ENCODE assay signal across 8 cellular contexts in genomic region chr13:19782049-19782726, GRCh38. TPM values are rescaled to one million over a fixed set of nuclear protein-coding genes. Genes with fewer than 3 reads are reported as not detected.
DNase-seq lines count a peak whose midpoint lies in the region; ATAC-seq and TF ChIP-seq lines count a peak whose summit lies in the region.

No MANE protein-coding gene starts in this region.

- H3K4me1 ChIP-seq in upper lobe of right lung = no peaks in the 10 kb centered on the region

- ATAC-seq in HG03439 (IDR thresholded peaks at IDR 0.05; ENCODE audit: unreplicated experiment) (peak; percentile 45), SK-N-SH treated with all-trans-retinoic acid at 6 μM for 48 hours (peak; percentile 79), left cardiac atrium (peak; percentile 77 to 82), upper lobe of right lung (peak; percentile 79)

- no peaks in the 10 kb centered on the region for H3K36me3 ChIP-seq in upper lobe of right lung

- DNase-seq in AG20443 (ENCODE audit: low spot score) (peak; percentile 65), GM19240 (ENCODE audit: insufficient read length, low spot score) (peak; percentile 20), left cardiac atrium (peak; percentile 72), posterior vena cava (ENCODE audit: low spot score) (peak; percentile 89), upper lobe of right lung (peak; percentile 83)

- H3K27me3 ChIP-seq in upper lobe of right lung = no peaks in the 10 kb centered on the region

- H3K27ac ChIP-seq in adipose tissue (ENCODE audit: low read depth, low read length) (peak overlapping the region; percentile 72), upper lobe of right lung (peak overlapping the region; percentile 99)

- H3K9me3 ChIP-seq in upper lobe of right lung = no peaks in the 10 kb centered on the region

- no peak for TF ChIP-seq CTCF in upper lobe of right lung (IDR thresholded peaks at IDR 0.05)

- intact Hi-C loops in left cardiac atrium (cut with DNase I) (loop anchor here in 1 of 2 donors (10.0 kb wide), 1 partner anchor 83 kb away; the partner anchor contains the start of gene ZMYM5), posterior vena cava (cut with DNase I) (no loop called here), upper lobe of right lung (cut with DNase I) (no loop called here)

- H3K4me3 ChIP-seq in upper lobe of right lung = peak overlapping the region; percentile 93

- 0 to 1% (median 0%) methylated on average over 77 of the region's 77 CpGs for WGBS in adipose tissue, 3 donors

TF ChIP-seq in SK-N-SH treated with all-trans-retinoic acid at 6 μM for 48 hours, 23 proteins besides CTCF, POLR2A, EP300 and RAD21:
- TF ChIP-seq RARB (CRISPR knock-in tag; IDR thresholded peaks at IDR 0.05) (no peak), GLIS3 (CRISPR knock-in tag; IDR thresholded peaks at IDR 0.05) (0 out of 2 replicates have a peak, but pooled peaks have one; percentile 45)

RNA-seq across cellular contexts. Expression of gene PSPC1, which starts 0.6 kb away (rescaled TPM):
- 10 to 100 TPM; 10.6 to 28.5 (median 23.5) TPM for polyA plus RNA-seq in adipose tissue
- total RNA-seq in left cardiac atrium (10 to 100 TPM; 21.8 to 27.1 TPM), posterior vena cava (10 to 100 TPM; 31.0 to 38.5 TPM), upper lobe of right lung (41.5 TPM)

Comparison
In these comparisons a context has a peak if more than half of its experiments do, and no peak if none do; other contexts are left out.
1. Peak in every context shown above with its lines: DNase-seq, ATAC-seq, H3K4me3 ChIP-seq and H3K27ac ChIP-seq.
2. DNase-seq: peak in every context shown above with its lines; median percentile 89 in posterior vena cava; 83 in upper lobe of right lung; 72 in left cardiac atrium; 65 in AG20443; 20 in GM19240.